28 cellular contexts compared by ENCODE assay signal in the genomic region with DNA sequence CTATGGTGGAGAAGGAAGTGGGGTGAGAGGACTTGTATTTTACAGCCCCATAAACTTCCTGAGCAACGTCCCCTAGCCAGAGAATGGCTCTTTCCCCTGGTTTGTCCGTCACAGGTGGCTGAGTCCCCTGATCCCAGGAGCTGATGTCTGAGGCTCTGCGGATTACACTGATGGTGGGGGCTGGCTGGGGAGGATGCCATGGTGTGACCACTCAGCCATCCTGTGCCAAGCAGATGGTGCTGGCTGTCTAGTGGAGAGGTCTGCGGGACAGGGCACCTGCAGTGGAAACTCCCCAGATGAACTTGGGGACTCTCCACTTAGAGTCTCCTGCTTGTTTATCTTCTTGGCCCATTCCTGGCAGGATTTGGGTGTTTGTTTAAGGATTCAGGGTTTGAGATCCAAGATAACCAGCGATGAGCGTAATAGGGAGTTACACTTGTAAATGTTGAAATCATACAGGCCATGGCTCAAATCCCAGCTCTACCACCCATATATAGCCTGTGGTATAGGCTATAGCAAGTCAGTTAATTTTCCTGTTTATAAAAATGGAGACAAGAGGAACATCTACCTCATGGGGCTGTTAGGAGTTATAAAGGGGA. TPM values are rescaled to one million over a fixed set of nuclear protein-coding genes. Genes with fewer than 3 reads are reported as not detected.
DNase-seq lines count a peak whose midpoint lies in the region; ATAC-seq and TF ChIP-seq lines count a peak whose summit lies in the region.
"Had no signal": no experiment of that assay in that cellular context is flagged by ENCODE, and none has a peak within 500 bp of the region (broad histone marks: within the 10 kb centered on the region; RNA-seq: fewer than 3 reads in every experiment).

No MANE protein-coding gene starts in this region.

- H3K4me1 Mint-ChIP-seq in effector memory CD8-positive, alpha-beta T cell (ENCODE audit: low read depth in 2 of 2), result peaks cover 5 to 8% of the 10 kb centered on the region in 2 donors

- H3K9me3 ChIP-seq in right atrium auricular region (no peaks in the 10 kb centered on the region), WERI-Rb-1 (ENCODE audit: severe bottlenecking) (peaks cover 6% of the 10 kb centered on the region)
- H3K9me3 ChIP-seq: Caco-2, heart right ventricle, thyroid gland had no signal

- H3K4me3 ChIP-seq in right atrium auricular region (no peak overlapping the region), WERI-Rb-1 (ENCODE audit: low read depth, low read length) (no peak overlapping the region), fibroblast of villous mesenchyme (ENCODE audit: low read depth, low read length) (no peak overlapping the region)
- H3K4me3 ChIP-seq: heart right ventricle, neural progenitor cell, SK-N-MC, thyroid gland had no signal

- H3K27me3 Mint-ChIP-seq in effector memory CD8-positive, alpha-beta T cell, result peaks cover 5 to 35% of the 10 kb centered on the region in 2 donors
- H3K27me3 Mint-ChIP-seq: IgD-negative memory B cell had no signal

- H3K36me3 Mint-ChIP-seq in effector memory CD8-positive, alpha-beta T cell (ENCODE audit: insufficient read depth), result no peaks in the 10 kb centered on the region
- H3K36me3 Mint-ChIP-seq: activated naive CD8-positive, alpha-beta T cell treated with anti-CD3 and anti-CD28 coated beads for 36 hours; IgD-negative memory B cell; neural progenitor cell had no signal

- H3K27me3 ChIP-seq in right atrium auricular region, result no peaks in the 10 kb centered on the region
- no peaks in the 10 kb centered on the region for H3K27me3 ChIP-seq in WERI-Rb-1 (ENCODE audit: insufficient read depth, low read depth, severe bottlenecking)
- H3K27me3 ChIP-seq: thyroid gland had no signal

- H3K36me3 ChIP-seq in right atrium auricular region, result no peaks in the 10 kb centered on the region
- H3K36me3 ChIP-seq in WERI-Rb-1, result no peaks in the 10 kb centered on the region
- H3K36me3 ChIP-seq: heart right ventricle, neural progenitor cell, thyroid gland had no signal

- DNase-seq in left cardiac atrium (peak; percentile 14), right atrium auricular region (ENCODE audit: low spot score) (no peak), WERI-Rb-1 (peak; percentile 90), fibroblast of villous mesenchyme (ENCODE audit: low read depth) (peak; percentile 83), NCI-H1694 (lab: John Stamatoyannopoulos, UW) (no peak), middle frontal gyrus (ENCODE audit: extremely low spot score, low spot score) (no peak), AG20443 (ENCODE audit: low spot score) (no peak)
- no peak for DNase-seq in effector memory CD8-positive, alpha-beta T cell
- DNase-seq: activated naive CD8-positive, alpha-beta T cell treated with anti-CD3 and anti-CD28 coated beads for 36 hours; activated T-cell treated with anti-CD3 and anti-CD28 coated beads for 4 hours; C1 segment of cervical spinal cord; caudate nucleus; DMS79; HCEC 1CT; heart right ventricle; mammary epithelial cell; NCI-H1105; NCI-H2029; NCI-H2227 treated with DMSO at 0.1 percent for 48 hours; NCI-H774; stimulated activated CD8-positive, alpha-beta memory T cell treated with anti-CD3 and anti-CD28 coated beads, Interleukin-4, amount 100 ng/mL, for 48 hours; stimulated activated naive CD8-positive, alpha-beta T cell treated with anti-CD3 and anti-CD28 coated beads, Interleukin-15, amount 100 ng/mL, for 72 hours; thyroid gland had no signal

- H3K27ac Mint-ChIP-seq in effector memory CD8-positive, alpha-beta T cell, result no peak overlapping the region
- H3K27ac Mint-ChIP-seq: activated naive CD8-positive, alpha-beta T cell treated with anti-CD3 and anti-CD28 coated beads for 36 hours; IgD-negative memory B cell; neural progenitor cell; stimulated activated naive CD8-positive, alpha-beta T cell treated with anti-CD3 and anti-CD28 coated beads, Interleukin-15, amount 100 ng/mL, for 72 hours; T-helper 1 cell treated with Interleukin-12 subunit alpha and Interleukin-12 subunit beta and Interleukin-4 antibody, amounts not matched to agents 30 μg/mL and 1 μg/mL, for 36 hours had no signal

- TF ChIP-seq CTCF in right atrium auricular region (IDR thresholded peaks at IDR 0.05), result no peak
- TF ChIP-seq CTCF in WERI-Rb-1 (IDR thresholded peaks at IDR 0.05; ENCODE audit: low read depth, low read length), result no peak
- no peak for TF ChIP-seq CTCF in fibroblast of villous mesenchyme (IDR thresholded peaks at IDR 0.05; ENCODE audit: insufficient read depth, low read depth, low read length)

- H3K4me1 ChIP-seq in right atrium auricular region, result peaks cover 0 to 9% of the 10 kb centered on the region in 2 donors
- H3K4me1 ChIP-seq: neural progenitor cell had no signal

- no peak for ATAC-seq in left cardiac atrium
- no peak for ATAC-seq in effector memory CD8-positive, alpha-beta T cell (replicated peaks)
- ATAC-seq: heart right ventricle; stimulated activated naive CD8-positive, alpha-beta T cell treated with anti-CD3 and anti-CD28 coated beads, Interleukin-15, amount 100 ng/mL, for 72 hours had no signal

- H3K4me3 Mint-ChIP-seq in effector memory CD8-positive, alpha-beta T cell, result no peak overlapping the region
- H3K4me3 Mint-ChIP-seq: activated naive CD8-positive, alpha-beta T cell treated with anti-CD3 and anti-CD28 coated beads for 36 hours; IgD-negative memory B cell; neural progenitor cell; stimulated activated naive CD8-positive, alpha-beta T cell treated with anti-CD3 and anti-CD28 coated beads, Interleukin-15, amount 100 ng/mL, for 72 hours; T-helper 1 cell treated with Interleukin-12 subunit alpha and Interleukin-12 subunit beta and Interleukin-4 antibody, amounts not matched to agents 30 μg/mL and 1 μg/mL, for 36 hours had no signal

- intact Hi-C loops in left cardiac atrium (cut with DNase I), result no loop called here

- no peaks in the 10 kb centered on the region for H3K9me3 Mint-ChIP-seq in effector memory CD8-positive, alpha-beta T cell
- H3K9me3 Mint-ChIP-seq: activated naive CD8-positive, alpha-beta T cell treated with anti-CD3 and anti-CD28 coated beads for 36 hours; IgD-negative memory B cell had no signal

- H3K27ac ChIP-seq in right atrium auricular region (no peak overlapping the region), WERI-Rb-1 (peak overlapping the region; percentile 39)
- H3K27ac ChIP-seq: heart right ventricle, neural progenitor cell, SK-N-MC, thyroid gland had no signal

RNA-seq across cellular contexts. Expression of a gene that starts 4.7 kb away (rescaled TPM):
- 10 to 100 TPM in 1 of 2 donors, 1 to 10 TPM in 1; 6.0 to 37.3 TPM for total RNA-seq in left cardiac atrium
- 10 to 100 TPM; 14.6 to 46.0 TPM for total RNA-seq in right atrium auricular region
- total RNA-seq in fibroblast of villous mesenchyme, result 10.4 and 32.9 TPM in 2 replicates

Comparison
In these comparisons a context has a peak if more than half of its experiments do, and no peak if none do; other contexts are left out.
1. DNase-seq: peak in left cardiac atrium (single experiment), WERI-Rb-1 (single experiment) and fibroblast of villous mesenchyme (single experiment); none in right atrium auricular region (single experiment), NCI-H1694 (single experiment), effector memory CD8-positive, alpha-beta T cell (0 of 3), middle frontal gyrus (single experiment) and AG20443 (single experiment).